ENCODE assay signal across 1 cellular context in the genomic region with DNA sequence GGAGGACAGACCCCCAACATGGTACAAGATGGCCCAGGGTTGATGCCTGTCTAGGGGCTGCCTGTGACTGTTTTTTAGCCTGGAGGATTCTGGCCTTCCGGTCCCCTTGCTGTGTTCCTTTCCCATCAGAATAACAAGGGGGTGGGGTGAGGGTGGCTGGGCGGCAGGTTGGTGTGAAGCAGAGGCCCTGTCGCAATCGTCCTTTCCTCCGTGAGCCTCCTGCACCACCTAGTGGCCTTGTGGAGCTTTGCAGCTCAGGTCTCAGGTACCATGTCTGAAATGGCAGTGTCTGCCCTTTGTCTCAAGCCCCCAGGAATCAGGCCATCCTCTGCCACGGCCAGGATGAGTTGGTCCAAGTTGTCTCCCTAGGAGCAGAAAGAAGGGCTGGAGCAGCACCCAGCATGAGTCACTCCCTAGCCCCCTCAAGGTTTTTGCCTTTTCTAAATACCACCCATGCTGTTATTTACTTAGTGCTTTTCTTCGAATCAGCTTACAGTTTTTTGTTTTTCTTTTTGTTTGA.
TF ChIP-seq lines count a peak whose summit lies in the region.

No MANE protein-coding gene starts in this region.

TF ChIP-seq in HepG2, 621 proteins besides CTCF, POLR2A, EP300 and RAD21 (continued from another document and continues in another):
- TF ChIP-seq, protein P1, sequence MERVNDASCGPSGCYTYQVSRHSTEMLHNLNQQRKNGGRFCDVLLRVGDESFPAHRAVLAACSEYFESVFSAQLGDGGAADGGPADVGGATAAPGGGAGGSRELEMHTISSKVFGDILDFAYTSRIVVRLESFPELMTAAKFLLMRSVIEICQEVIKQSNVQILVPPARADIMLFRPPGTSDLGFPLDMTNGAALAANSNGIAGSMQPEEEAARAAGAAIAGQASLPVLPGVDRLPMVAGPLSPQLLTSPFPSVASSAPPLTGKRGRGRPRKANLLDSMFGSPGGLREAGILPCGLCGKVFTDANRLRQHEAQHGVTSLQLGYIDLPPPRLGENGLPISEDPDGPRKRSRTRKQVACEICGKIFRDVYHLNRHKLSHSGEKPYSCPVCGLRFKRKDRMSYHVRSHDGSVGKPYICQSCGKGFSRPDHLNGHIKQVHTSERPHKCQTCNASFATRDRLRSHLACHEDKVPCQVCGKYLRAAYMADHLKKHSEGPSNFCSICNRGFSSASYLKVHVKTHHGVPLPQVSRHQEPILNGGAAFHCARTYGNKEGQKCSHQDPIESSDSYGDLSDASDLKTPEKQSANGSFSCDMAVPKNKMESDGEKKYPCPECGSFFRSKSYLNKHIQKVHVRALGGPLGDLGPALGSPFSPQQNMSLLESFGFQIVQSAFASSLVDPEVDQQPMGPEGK (CRISPR knock-in tag; IDR thresholded peaks at IDR 0.05): peak; percentile 31; the same call in 1 of the 2 replicates
- TF ChIP-seq SNAPC2 (CRISPR knock-in tag; IDR thresholded peaks at IDR 0.05) (no peak), ZNF296 (CRISPR knock-in tag; conservative IDR thresholded peaks at IDR 0.05) (no peak), FOXM1 (CRISPR knock-in tag; IDR thresholded peaks at IDR 0.05) (no peak), U2AF2 (IDR thresholded peaks at IDR 0.05; ENCODE audit: low read depth, low read length) (no peak), ZNF33B (CRISPR knock-in tag; IDR thresholded peaks at IDR 0.05) (no peak), ZNF605 (CRISPR knock-in tag; IDR thresholded peaks at IDR 0.05) (no peak), FLYWCH1 (CRISPR knock-in tag; IDR thresholded peaks at IDR 0.05) (no peak), ZNF879 (CRISPR knock-in tag; IDR thresholded peaks at IDR 0.05) (no peak), MXI1 (IDR thresholded peaks at IDR 0.05; ENCODE audit: borderline replicate concordance, low read depth, low read length) (no peak), HNRNPLL (IDR thresholded peaks at IDR 0.05; ENCODE audit: low read depth, low read length, poor library complexity, severe bottlenecking) (no peak), KDM5A (IDR thresholded peaks at IDR 0.05; ENCODE audit: borderline replicate concordance, low read length) (no peak), ZNF10 (CRISPR knock-in tag; IDR thresholded peaks at IDR 0.05; ENCODE audit: borderline replicate concordance, low read depth) (no peak), MLLT10 (CRISPR knock-in tag; IDR thresholded peaks at IDR 0.05) (no peak), ZNF670 (CRISPR knock-in tag; IDR thresholded peaks at IDR 0.05; ENCODE audit: borderline replicate concordance) (no peak), KDM2A (CRISPR knock-in tag; IDR thresholded peaks at IDR 0.05; ENCODE audit: borderline replicate concordance, low read depth) (peak; percentile 76; the same call in 1 of the 2 replicates), ATRX (CRISPR knock-in tag; IDR thresholded peaks at IDR 0.05; ENCODE audit: borderline replicate concordance) (no peak), ZNF234 (CRISPR knock-in tag; conservative IDR thresholded peaks at IDR 0.05) (no peak), SNRNP70 (IDR thresholded peaks at IDR 0.05; ENCODE audit: low read depth, low read length) (no peak), MAZ (IDR thresholded peaks at IDR 0.05; ENCODE audit: borderline replicate concordance, low read depth, low read length) (no peak), MAZ (CRISPR knock-in tag; IDR thresholded peaks at IDR 0.05; ENCODE audit: low read depth) (peak; percentile 45; the same call in 1 of the 2 replicates), KLF9 (CRISPR knock-in tag; IDR thresholded peaks at IDR 0.05; ENCODE audit: low read depth) (no peak), RFX3 (CRISPR knock-in tag; IDR thresholded peaks at IDR 0.05) (no peak), ZNF224 (CRISPR knock-in tag; IDR thresholded peaks at IDR 0.05) (0 out of 2 replicates have a peak, but pooled peaks have one; percentile 46), ZNF567 (CRISPR knock-in tag; IDR thresholded peaks at IDR 0.05; ENCODE audit: borderline replicate concordance) (no peak), SMYD3 (CRISPR knock-in tag; IDR thresholded peaks at IDR 0.05) (no peak), ZBTB38 (CRISPR knock-in tag; IDR thresholded peaks at IDR 0.05) (0 out of 2 replicates have a peak, but pooled peaks have one; percentile 34), EHMT2 (IDR thresholded peaks at IDR 0.05; ENCODE audit: borderline replicate concordance, low read depth, low read length) (no peak), PRMT3 (CRISPR knock-in tag; IDR thresholded peaks at IDR 0.05; ENCODE audit: borderline replicate concordance, low read depth) (no peak), ZNF546 (CRISPR knock-in tag; conservative IDR thresholded peaks at IDR 0.05) (0 out of 2 replicates have a peak, but pooled peaks have one; percentile 38), ADNP (CRISPR knock-in tag; IDR thresholded peaks at IDR 0.05) (no peak), MYC (CRISPR knock-in tag; IDR thresholded peaks at IDR 0.05; ENCODE audit: borderline replicate concordance) (no peak), ZNF484 (CRISPR knock-in tag; IDR thresholded peaks at IDR 0.05; ENCODE audit: borderline replicate concordance, low read depth) (no peak), ZNF260 (CRISPR knock-in tag; IDR thresholded peaks at IDR 0.05; ENCODE audit: borderline replicate concordance, low read depth) (no peak), CEBPB (IDR thresholded peaks at IDR 0.05; ENCODE audit: borderline replicate concordance, low read depth, low read length) (peak; percentile 96), GFI1 (CRISPR knock-in tag; IDR thresholded peaks at IDR 0.05; ENCODE audit: borderline replicate concordance) (no peak), TOE1 (CRISPR knock-in tag; IDR thresholded peaks at IDR 0.05) (no peak), ELF1 (CRISPR knock-in tag; IDR thresholded peaks at IDR 0.05) (no peak), ZNF253 (CRISPR knock-in tag; IDR thresholded peaks at IDR 0.05; ENCODE audit: borderline replicate concordance) (no peak), YY1 (IDR thresholded peaks at IDR 0.05; ENCODE audit: insufficient read depth, insufficient replicate concordance, low read depth, low read length) (peak; percentile 64), ZNF556 (CRISPR knock-in tag; IDR thresholded peaks at IDR 0.05; ENCODE audit: borderline replicate concordance) (no peak), MBD4 (IDR thresholded peaks at IDR 0.05; ENCODE audit: borderline replicate concordance, low read length) (no peak), PHF5A (CRISPR knock-in tag; IDR thresholded peaks at IDR 0.05; ENCODE audit: low read depth, unreplicated experiment) (no peak), HOXA5 (CRISPR knock-in tag; IDR thresholded peaks at IDR 0.05) (no peak), ZNF776 (CRISPR knock-in tag; IDR thresholded peaks at IDR 0.05) (no peak), SOX5 (CRISPR knock-in tag; IDR thresholded peaks at IDR 0.05; ENCODE audit: borderline replicate concordance) (no peak)
- TF ChIP-seq, protein P2, sequence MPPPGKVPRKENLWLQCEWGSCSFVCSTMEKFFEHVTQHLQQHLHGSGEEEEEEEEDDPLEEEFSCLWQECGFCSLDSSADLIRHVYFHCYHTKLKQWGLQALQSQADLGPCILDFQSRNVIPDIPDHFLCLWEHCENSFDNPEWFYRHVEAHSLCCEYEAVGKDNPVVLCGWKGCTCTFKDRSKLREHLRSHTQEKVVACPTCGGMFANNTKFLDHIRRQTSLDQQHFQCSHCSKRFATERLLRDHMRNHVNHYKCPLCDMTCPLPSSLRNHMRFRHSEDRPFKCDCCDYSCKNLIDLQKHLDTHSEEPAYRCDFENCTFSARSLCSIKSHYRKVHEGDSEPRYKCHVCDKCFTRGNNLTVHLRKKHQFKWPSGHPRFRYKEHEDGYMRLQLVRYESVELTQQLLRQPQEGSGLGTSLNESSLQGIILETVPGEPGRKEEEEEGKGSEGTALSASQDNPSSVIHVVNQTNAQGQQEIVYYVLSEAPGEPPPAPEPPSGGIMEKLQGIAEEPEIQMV (CRISPR knock-in tag; IDR thresholded peaks at IDR 0.05; ENCODE audit: low read depth): no peak
- TF ChIP-seq, protein P3, sequence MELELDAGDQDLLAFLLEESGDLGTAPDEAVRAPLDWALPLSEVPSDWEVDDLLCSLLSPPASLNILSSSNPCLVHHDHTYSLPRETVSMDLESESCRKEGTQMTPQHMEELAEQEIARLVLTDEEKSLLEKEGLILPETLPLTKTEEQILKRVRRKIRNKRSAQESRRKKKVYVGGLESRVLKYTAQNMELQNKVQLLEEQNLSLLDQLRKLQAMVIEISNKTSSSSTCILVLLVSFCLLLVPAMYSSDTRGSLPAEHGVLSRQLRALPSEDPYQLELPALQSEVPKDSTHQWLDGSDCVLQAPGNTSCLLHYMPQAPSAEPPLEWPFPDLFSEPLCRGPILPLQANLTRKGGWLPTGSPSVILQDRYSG (CRISPR knock-in tag; IDR thresholded peaks at IDR 0.05): no peak
- TF ChIP-seq, protein P4, sequence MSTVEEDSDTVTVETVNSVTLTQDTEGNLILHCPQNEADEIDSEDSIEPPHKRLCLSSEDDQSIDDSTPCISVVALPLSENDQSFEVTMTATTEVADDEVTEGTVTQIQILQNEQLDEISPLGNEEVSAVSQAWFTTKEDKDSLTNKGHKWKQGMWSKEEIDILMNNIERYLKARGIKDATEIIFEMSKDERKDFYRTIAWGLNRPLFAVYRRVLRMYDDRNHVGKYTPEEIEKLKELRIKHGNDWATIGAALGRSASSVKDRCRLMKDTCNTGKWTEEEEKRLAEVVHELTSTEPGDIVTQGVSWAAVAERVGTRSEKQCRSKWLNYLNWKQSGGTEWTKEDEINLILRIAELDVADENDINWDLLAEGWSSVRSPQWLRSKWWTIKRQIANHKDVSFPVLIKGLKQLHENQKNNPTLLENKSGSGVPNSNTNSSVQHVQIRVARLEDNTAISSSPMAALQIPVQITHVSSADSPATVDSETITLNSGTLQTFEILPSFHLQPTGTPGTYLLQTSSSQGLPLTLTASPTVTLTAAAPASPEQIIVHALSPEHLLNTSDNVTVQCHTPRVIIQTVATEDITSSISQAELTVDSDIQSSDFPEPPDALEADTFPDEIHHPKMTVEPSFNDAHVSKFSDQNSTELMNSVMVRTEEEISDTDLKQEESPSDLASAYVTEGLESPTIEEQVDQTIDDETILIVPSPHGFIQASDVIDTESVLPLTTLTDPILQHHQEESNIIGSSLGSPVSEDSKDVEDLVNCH (CRISPR knock-in tag; IDR thresholded peaks at IDR 0.05): no peak
- TF ChIP-seq, protein P5, sequence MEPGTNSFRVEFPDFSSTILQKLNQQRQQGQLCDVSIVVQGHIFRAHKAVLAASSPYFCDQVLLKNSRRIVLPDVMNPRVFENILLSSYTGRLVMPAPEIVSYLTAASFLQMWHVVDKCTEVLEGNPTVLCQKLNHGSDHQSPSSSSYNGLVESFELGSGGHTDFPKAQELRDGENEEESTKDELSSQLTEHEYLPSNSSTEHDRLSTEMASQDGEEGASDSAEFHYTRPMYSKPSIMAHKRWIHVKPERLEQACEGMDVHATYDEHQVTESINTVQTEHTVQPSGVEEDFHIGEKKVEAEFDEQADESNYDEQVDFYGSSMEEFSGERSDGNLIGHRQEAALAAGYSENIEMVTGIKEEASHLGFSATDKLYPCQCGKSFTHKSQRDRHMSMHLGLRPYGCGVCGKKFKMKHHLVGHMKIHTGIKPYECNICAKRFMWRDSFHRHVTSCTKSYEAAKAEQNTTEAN (CRISPR knock-in tag; conservative IDR thresholded peaks at IDR 0.05): no peak
- TF ChIP-seq, protein P6, sequence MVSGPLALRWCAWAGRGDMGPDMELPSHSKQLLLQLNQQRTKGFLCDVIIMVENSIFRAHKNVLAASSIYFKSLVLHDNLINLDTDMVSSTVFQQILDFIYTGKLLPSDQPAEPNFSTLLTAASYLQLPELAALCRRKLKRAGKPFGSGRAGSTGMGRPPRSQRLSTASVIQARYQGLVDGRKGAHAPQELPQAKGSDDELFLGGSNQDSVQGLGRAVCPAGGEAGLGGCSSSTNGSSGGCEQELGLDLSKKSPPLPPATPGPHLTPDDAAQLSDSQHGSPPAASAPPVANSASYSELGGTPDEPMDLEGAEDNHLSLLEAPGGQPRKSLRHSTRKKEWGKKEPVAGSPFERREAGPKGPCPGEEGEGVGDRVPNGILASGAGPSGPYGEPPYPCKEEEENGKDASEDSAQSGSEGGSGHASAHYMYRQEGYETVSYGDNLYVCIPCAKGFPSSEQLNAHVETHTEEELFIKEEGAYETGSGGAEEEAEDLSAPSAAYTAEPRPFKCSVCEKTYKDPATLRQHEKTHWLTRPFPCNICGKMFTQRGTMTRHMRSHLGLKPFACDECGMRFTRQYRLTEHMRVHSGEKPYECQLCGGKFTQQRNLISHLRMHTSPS (CRISPR knock-in tag; IDR thresholded peaks at IDR 0.05; ENCODE audit: low read depth): no peak
- TF ChIP-seq, protein P7, sequence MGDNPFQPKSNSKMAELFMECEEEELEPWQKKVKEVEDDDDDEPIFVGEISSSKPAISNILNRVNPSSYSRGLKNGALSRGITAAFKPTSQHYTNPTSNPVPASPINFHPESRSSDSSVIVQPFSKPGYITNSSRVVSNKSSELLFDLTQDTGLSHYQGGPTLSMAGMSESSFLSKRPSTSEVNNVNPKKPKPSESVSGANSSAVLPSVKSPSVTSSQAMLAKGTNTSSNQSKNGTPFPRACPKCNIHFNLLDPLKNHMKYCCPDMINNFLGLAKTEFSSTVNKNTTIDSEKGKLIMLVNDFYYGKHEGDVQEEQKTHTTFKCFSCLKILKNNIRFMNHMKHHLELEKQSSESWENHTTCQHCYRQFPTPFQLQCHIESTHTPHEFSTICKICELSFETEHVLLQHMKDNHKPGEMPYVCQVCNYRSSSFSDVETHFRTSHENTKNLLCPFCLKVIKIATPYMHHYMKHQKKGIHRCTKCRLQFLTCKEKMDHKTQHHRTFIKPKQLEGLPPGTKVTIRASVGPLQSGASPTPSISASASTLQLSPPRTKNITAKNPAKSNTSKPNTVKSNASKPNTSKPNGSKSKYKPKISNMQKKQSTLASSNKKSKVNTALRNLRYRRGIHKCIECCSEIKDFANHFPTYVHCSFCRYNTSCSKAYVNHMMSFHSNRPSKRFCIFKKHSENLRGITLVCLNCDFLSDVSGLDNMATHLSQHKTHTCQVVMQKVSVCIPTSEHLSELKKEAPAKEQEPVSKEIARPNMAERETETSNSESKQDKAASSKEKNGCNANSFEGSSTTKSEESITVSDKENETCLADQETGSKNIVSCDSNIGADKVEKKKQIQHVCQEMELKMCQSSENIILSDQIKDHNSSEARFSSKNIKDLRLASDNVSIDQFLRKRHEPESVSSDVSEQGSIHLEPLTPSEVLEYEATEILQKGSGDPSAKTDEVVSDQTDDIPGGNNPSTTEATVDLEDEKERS (CRISPR knock-in tag; IDR thresholded peaks at IDR 0.05): no peak
- TF ChIP-seq, protein P8, sequence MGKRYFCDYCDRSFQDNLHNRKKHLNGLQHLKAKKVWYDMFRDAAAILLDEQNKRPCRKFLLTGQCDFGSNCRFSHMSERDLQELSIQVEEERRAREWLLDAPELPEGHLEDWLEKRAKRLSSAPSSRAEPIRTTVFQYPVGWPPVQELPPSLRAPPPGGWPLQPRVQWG (CRISPR knock-in tag; IDR thresholded peaks at IDR 0.05; ENCODE audit: borderline replicate concordance, low read depth): no peak
- TF ChIP-seq, protein P9, sequence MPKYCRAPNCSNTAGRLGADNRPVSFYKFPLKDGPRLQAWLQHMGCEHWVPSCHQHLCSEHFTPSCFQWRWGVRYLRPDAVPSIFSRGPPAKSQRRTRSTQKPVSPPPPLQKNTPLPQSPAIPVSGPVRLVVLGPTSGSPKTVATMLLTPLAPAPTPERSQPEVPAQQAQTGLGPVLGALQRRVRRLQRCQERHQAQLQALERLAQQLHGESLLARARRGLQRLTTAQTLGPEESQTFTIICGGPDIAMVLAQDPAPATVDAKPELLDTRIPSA (CRISPR knock-in tag; IDR thresholded peaks at IDR 0.05; ENCODE audit: borderline replicate concordance): no peak
